ENCODE assay signal across 8 cellular contexts in the genomic region with DNA sequence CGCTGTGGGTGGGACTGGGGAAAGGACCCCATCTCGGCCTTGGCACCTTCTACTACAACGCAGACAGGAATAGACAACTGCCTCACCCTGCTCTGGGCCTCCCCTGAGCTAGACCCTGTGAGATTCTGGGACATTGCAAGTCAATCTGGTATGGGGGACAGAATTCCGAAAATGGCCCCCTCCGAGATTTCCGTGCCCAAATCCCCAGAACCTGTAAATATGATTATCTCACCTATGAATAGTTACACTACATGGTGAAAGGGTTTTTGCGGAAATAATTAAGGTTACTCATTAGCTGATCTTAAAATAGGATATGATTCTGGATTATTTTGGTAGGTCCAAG. TPM values are rescaled to one million over a fixed set of nuclear protein-coding genes. Genes with fewer than 3 reads are reported as not detected.
A peak's percentile ranks its signal among the peaks of the same experiment; 100 is the strongest.
DNase-seq lines count a peak whose midpoint lies in the region; ATAC-seq and TF ChIP-seq lines count a peak whose summit lies in the region.

No MANE protein-coding gene starts in this region.

- H3K27me3 ChIP-seq in A673 (replicated peaks; ENCODE audit: insufficient read depth, low read depth, low read length, poor library complexity): no peaks in the 10 kb centered on the region
- H3K27me3 ChIP-seq in mucosa of stomach (ENCODE audit: control insufficient read depth, insufficient read depth, low read length): no peaks in the 10 kb centered on the region

- H3K4me1 ChIP-seq in A673 (ENCODE audit: insufficient read depth, low read length, poor library complexity, severe bottlenecking) (peaks cover 19% of the 10 kb centered on the region), mucosa of stomach (ENCODE audit: control insufficient read depth, insufficient read depth, low read length) (peaks cover 16% of the 10 kb centered on the region)

- peak overlapping the region; percentile 83 for H3K9ac ChIP-seq in mucosa of stomach (ENCODE audit: low read length)

- CTCF ChIA-PET in A673 (lab: Charles Lee): interaction anchor here (1.0 to 2.1 kb wide), 3 partner anchors 8 to 24 kb away, joined by 3 to 9 read pairs (median 5); partner anchors contain the start of gene TRIM28

- TSS peak; percentile 88 for BruUV-seq in A673 (replicated peaks; lab: Mats Ljungman, UMichigan)

- H3K4me3 ChIP-seq in A673 (ENCODE audit: low read depth, low read length, poor library complexity, severe bottlenecking) (peak overlapping the region; percentile 86), choroid plexus epithelial cell (ENCODE audit: low read depth, low read length) (peak overlapping the region; percentile 93), mucosa of stomach (ENCODE audit: low read length) (peak overlapping the region; percentile 87)

- H3K27ac ChIP-seq in A673 (ENCODE audit: low read depth, low read length, poor library complexity, severe bottlenecking): peak overlapping the region; percentile 97

- H3K9me3 ChIP-seq in A673 (ENCODE audit: low read depth, low read length, poor library complexity, severe bottlenecking) (no peaks in the 10 kb centered on the region), mucosa of stomach (ENCODE audit: control insufficient read depth, low read length) (no peaks in the 10 kb centered on the region)

- peaks cover 0 to 2% (median 0%) of the 10 kb centered on the region in 3 donors for H3K9me3 Mint-ChIP-seq in IgD-negative memory B cell

- ATAC-seq in HG03571 (IDR thresholded peaks at IDR 0.05; ENCODE audit: unreplicated experiment): no peak

- no peak for DNase-seq in A673 (ENCODE audit: low spot score)
- DNase-seq in choroid plexus epithelial cell (ENCODE audit: low read depth): no peak
- DNase-seq in cortex of kidney (lab: John Stamatoyannopoulos, UW): no peak
- DNase-seq in NK-92 (lab: John Stamatoyannopoulos, UW; ENCODE audit: unreplicated experiment): no peak
- DNase-seq in middle frontal gyrus (ENCODE audit: extremely low spot score, low spot score): no peak

- H3K27me3 Mint-ChIP-seq in IgD-negative memory B cell: peaks cover 2% of the 10 kb centered on the region

- peak overlapping the region; percentile 97 to 98 (median 97) for H3K27ac Mint-ChIP-seq in IgD-negative memory B cell

- peaks cover 20 to 23% (median 22%) of the 10 kb centered on the region in 3 donors for H3K4me1 Mint-ChIP-seq in IgD-negative memory B cell

- H3K36me3 ChIP-seq in A673 (ENCODE audit: insufficient read depth, low read length, poor library complexity, severe bottlenecking) (peaks cover 11% of the 10 kb centered on the region), mucosa of stomach (ENCODE audit: control insufficient read depth, insufficient read depth, low read length) (no peaks in the 10 kb centered on the region)

- peak overlapping the region; percentile 95 to 99 (median 98) for H3K4me3 Mint-ChIP-seq in IgD-negative memory B cell

- POLR2A ChIA-PET in A673 (lab: Charles Lee; ENCODE audit: low non-redundant PET): interaction anchor here (0.8 kb wide), 1 partner anchor 11 kb away, joined by 5 read pairs; no protein-coding TSS in a partner anchor

- no peaks in the 10 kb centered on the region for H3K36me3 Mint-ChIP-seq in IgD-negative memory B cell

- intact Hi-C loops in A673 (cut with micrococcal nuclease; ENCODE audit: unreplicated experiment): no loop called here

- TF ChIP-seq CTCF in A673 (conservative IDR thresholded peaks at IDR 0.05; ENCODE audit: low read depth, low read length) (no peak), choroid plexus epithelial cell (conservative IDR thresholded peaks at IDR 0.05; ENCODE audit: low read depth, low read length) (no peak)

RNA-seq across cellular contexts. Expression of gene ZBTB45, which starts 0.6 kb away (rescaled TPM):
- total RNA-seq in A673 (2021): 24.3 and 25.0 TPM in 2 replicates
- 7.6 TPM for polyA plus RNA-seq in IgD-negative memory B cell

RNA-seq across cellular contexts. Expression of gene SLC27A5, which starts 8.4 kb away (rescaled TPM):
- 24.1 and 24.9 TPM in 2 replicates for total RNA-seq in A673 (2021)
- polyA plus RNA-seq in IgD-negative memory B cell: 10.3 TPM

RNA-seq across cellular contexts. Expression of gene TRIM28, which starts 23.6 kb away (rescaled TPM):
- total RNA-seq in A673 (2021): 985 and 1,038 TPM in 2 replicates
- 38.9 TPM for polyA plus RNA-seq in IgD-negative memory B cell

RNA-seq across cellular contexts. Expression of gene CHMP2A, which starts 34.7 kb away (rescaled TPM):
- total RNA-seq in A673 (2021): 57.6 and 69.8 TPM in 2 replicates
- 160 TPM for polyA plus RNA-seq in IgD-negative memory B cell

RNA-seq across cellular contexts. Expression of gene UBE2M, which starts 38.2 kb away (rescaled TPM):
- 182 and 185 TPM in 2 replicates for total RNA-seq in A673 (2021)
- 10.0 TPM for polyA plus RNA-seq in IgD-negative memory B cell
